In genomic region chr17:73336613-73337400, GRCh38 we compare ENCODE assay signal across 22 cellular contexts. TPM values are rescaled to one million over a fixed set of nuclear protein-coding genes. Genes with fewer than 3 reads are reported as not detected.
DNase-seq lines count a peak whose midpoint lies in the region; ATAC-seq and TF ChIP-seq lines count a peak whose summit lies in the region.
"Had no signal": no experiment of that assay in that cellular context is flagged by ENCODE, and none has a peak within 500 bp of the region (broad histone marks: within the 10 kb centered on the region; RNA-seq: fewer than 3 reads in every experiment).

No MANE protein-coding gene starts in this region.

- no peak overlapping the region for H3K4me2 ChIP-seq in Karpas-422 (ENCODE audit: low read depth, low read length, poor library complexity, severe bottlenecking)

- H2AFZ ChIP-seq in Karpas-422 (ENCODE audit: low read length): no peak overlapping the region
- H2AFZ ChIP-seq: hepatocyte had no signal

- no peak for TF ChIP-seq EP300 in sigmoid colon (IDR thresholded peaks at IDR 0.05)

- H3K4me3 ChIP-seq in sigmoid colon: no peak overlapping the region
- H3K4me3 ChIP-seq in Karpas-422 (ENCODE audit: low read length): no peak overlapping the region
- H3K4me3 ChIP-seq: hepatocyte, testis had no signal

- TF ChIP-seq POLR2A in sigmoid colon (IDR thresholded peaks at IDR 0.05): no peak

- H3K36me3 ChIP-seq in sigmoid colon (no peaks in the 10 kb centered on the region), Karpas-422 (ENCODE audit: insufficient read depth, low read length) (no peaks in the 10 kb centered on the region)
- H3K36me3 ChIP-seq: brain microvascular endothelial cell had no signal

- DNase-seq in DMS 273 (lab: John Stamatoyannopoulos, UW; ENCODE audit: unreplicated experiment) (peak; percentile 27), DMS 273 treated with DMSO at 0.1 percent for 48 hours (lab: John Stamatoyannopoulos, UW) (no peak), NCI-H69 (lab: John Stamatoyannopoulos, UW) (peak; percentile 64), left ventricle myocardium superior (no peak), sigmoid colon (no peak), Karpas-422 (no peak)
- DNase-seq: activated CD4-positive, alpha-beta memory T cell treated with anti-CD3 and anti-CD28 coated beads for 36 hours; activated naive CD4-positive, alpha-beta T cell treated with anti-CD3 and anti-CD28 coated beads, Interleukin-2, amount 50 U/mL, for 16 hours; activated T-cell treated with anti-CD3 and anti-CD28 coated beads, Interleukin-2, amount 50 U/mL, for 24 hours; brain microvascular endothelial cell; GF-D8; islet precursor cell; midbrain; NCI-H2081 treated with DMSO at 0.1 percent for 48 hours; NCI-H774; stimulated activated CD4-positive, alpha-beta T cell treated with anti-CD3 and anti-CD28 coated beads, Interleukin-2, amount 100 ng/mL, for 48 hours; SW 1271; testis had no signal

- H3K27me3 ChIP-seq in sigmoid colon (no peaks in the 10 kb centered on the region), Karpas-422 (ENCODE audit: low read length) (no peaks in the 10 kb centered on the region)
- H3K27me3 ChIP-seq: brain microvascular endothelial cell, hepatocyte, testis had no signal

- 86 to 88% methylated on average over 11 of the region's 11 CpGs for WGBS in sigmoid colon, 2 donors

- no peak for TF ChIP-seq CTCF in sigmoid colon (IDR thresholded peaks at IDR 0.05)

- H3K4me1 ChIP-seq in sigmoid colon (peaks cover 0 to 39% (median 34%) of the 10 kb centered on the region in 4 donors), Karpas-422 (ENCODE audit: low read length) (no peaks in the 10 kb centered on the region)

- ATAC-seq in left ventricle myocardium superior (peak; percentile 42), GM21381 (IDR thresholded peaks at IDR 0.05; ENCODE audit: unreplicated experiment) (no peak), GM18873 (IDR thresholded peaks at IDR 0.05; ENCODE audit: low FRiP score, unreplicated experiment) (no peak)

- H4K20me1 ChIP-seq in Karpas-422 (ENCODE audit: insufficient read depth, low read depth, low read length): no peaks in the 10 kb centered on the region

- intact Hi-C loops in left ventricle myocardium superior (cut with micrococcal nuclease) (no loop called here), sigmoid colon (cut with DNase I) (no loop called here)

- H3K79me2 ChIP-seq in Karpas-422 (ENCODE audit: low read length): no peaks in the 10 kb centered on the region
- H3K79me2 ChIP-seq: hepatocyte had no signal

- H3K9me3 ChIP-seq in sigmoid colon (no peaks in the 10 kb centered on the region), Karpas-422 (ENCODE audit: low read length) (no peaks in the 10 kb centered on the region)
- H3K9me3 ChIP-seq: testis had no signal

- no peaks in the 10 kb centered on the region for H3K9me2 ChIP-seq in Karpas-422 (replicated peaks; ENCODE audit: insufficient read depth, low read length)

- H3K27ac ChIP-seq in sigmoid colon (peak overlapping the region; percentile 67 to 97 (median 87)), Karpas-422 (ENCODE audit: low read length) (no peak overlapping the region)
- H3K27ac ChIP-seq: 22Rv1, brain microvascular endothelial cell had no signal

- no peak overlapping the region for H3K9ac ChIP-seq in Karpas-422 (ENCODE audit: low read length)

RNA-seq across cellular contexts. Expression of gene CDC42EP4, which starts 25.0 kb away (rescaled TPM):
- total RNA-seq in left ventricle myocardium superior: 51.4 TPM
- total RNA-seq in sigmoid colon: 10 to 100 TPM; 68.1 to 87.6 (median 76.0) TPM
- polyA plus RNA-seq in sigmoid colon: 10 to 100 TPM; 44.0 to 57.3 (median 46.2) TPM
- not detected in 2 replicates for total RNA-seq in Karpas-422 (2014; rRNA removed; shearing (Covaris generic); ENCODE audit: low replicate concordance)

Comparison
In these comparisons a context has a peak if more than half of its experiments do, and no peak if none do; other contexts are left out.
1. DNase-seq: peak in DMS 273 (single experiment) and NCI-H69 (single experiment); none in DMS 273 treated with DMSO at 0.1 percent for 48 hours (single experiment), left ventricle myocardium superior (single experiment), sigmoid colon (single experiment) and Karpas-422 (single experiment).
2. RNA of gene CDC42EP4, which starts 25.0 kb away (total RNA-seq): 68.1 to 87.6 TPM in sigmoid colon and 51.4 TPM in left ventricle myocardium superior (single experiment); not detected in Karpas-422; every median in the first group is over 10 times any median in the second.